8 cellular contexts compared by ENCODE assay signal in genomic region chr3:9793161-9793781, GRCh38. TPM values are rescaled to one million over a fixed set of nuclear protein-coding genes. Genes with fewer than 3 reads are reported as not detected.
A peak's percentile ranks its signal among the peaks of the same experiment; 100 is the strongest.
DNase-seq lines count a peak whose midpoint lies in the region; ATAC-seq and TF ChIP-seq lines count a peak whose summit lies in the region.

No MANE protein-coding gene starts in this region.

- peak overlapping the region; percentile 94 for H3K4me3 Mint-ChIP-seq in chondrocyte (ENCODE audit: unreplicated experiment)

- no peaks in the 10 kb centered on the region for H3K9me3 Mint-ChIP-seq in chondrocyte (ENCODE audit: low read depth)

- H3K27ac Mint-ChIP-seq in chondrocyte (ENCODE audit: unreplicated experiment) = peak overlapping the region; percentile 100

- peaks cover 38% of the 10 kb centered on the region for H3K4me1 Mint-ChIP-seq in chondrocyte (ENCODE audit: low read depth)

- TF ChIP-seq POLR2A in lower leg skin (IDR thresholded peaks at IDR 0.05) (no peak), thyroid gland (IDR thresholded peaks at IDR 0.05) (no peak)

- H3K27me3 Mint-ChIP-seq in chondrocyte (ENCODE audit: low read depth) = no peaks in the 10 kb centered on the region

- TF ChIP-seq CTCF in RWPE2 (IDR thresholded peaks at IDR 0.05; ENCODE audit: poor library complexity, severe bottlenecking) (no peak), chondrocyte (IDR thresholded peaks at IDR 0.05) (peak; percentile 26), lower leg skin (IDR thresholded peaks at IDR 0.05) (no peak), thyroid gland (IDR thresholded peaks at IDR 0.05) (peak in 1 of 6 experiments; percentile 5)

- DNase-seq in AG20443 (ENCODE audit: low spot score) (peak; percentile 51), RWPE2 (ENCODE audit: low spot score) (no peak), chondrocyte (ENCODE audit: low spot score) (no peak), lower leg skin (ENCODE audit: low spot score in 2 of 2) (peak in 1 of 2 donors; percentile 46), thyroid gland (no peak), H4 (ENCODE audit: low spot score) (no peak)

- no peaks in the 10 kb centered on the region for H3K9me3 ChIP-seq in RWPE2 (ENCODE audit: severe bottlenecking)
- H3K9me3 ChIP-seq in thyroid gland = no peaks in the 10 kb centered on the region

- H3K4me3 ChIP-seq in RWPE2 (ENCODE audit: severe bottlenecking) (peak overlapping the region; percentile 72), lower leg skin (ENCODE audit: low read depth, poor library complexity, severe bottlenecking) (peak overlapping the region; percentile 99), thyroid gland (replicated peaks in 1 of 3) (peak overlapping the region; percentile 64 to 93 (median 92))

- H3K27ac ChIP-seq in RWPE2 (ENCODE audit: poor library complexity, severe bottlenecking) (peak overlapping the region; percentile 70), thyroid gland (peak overlapping the region; percentile 91 to 98 (median 91))

- WGBS in lower leg skin, 2 donors = 0 to 3% methylated on average over 22 to 23 of the region's 23 CpGs
- 1 to 3% methylated on average over 20 of the region's 23 CpGs for WGBS in thyroid gland, 2 donors

- ATAC-seq in GM21737 (IDR thresholded peaks at IDR 0.05; ENCODE audit: unreplicated experiment) (peak; percentile 10), RWPE2 (ENCODE audit: low read depth) (peak; percentile 34), GM18873 (IDR thresholded peaks at IDR 0.05; ENCODE audit: low FRiP score, unreplicated experiment) (no peak)

- no peaks in the 10 kb centered on the region for H3K27me3 ChIP-seq in RWPE2 (ENCODE audit: insufficient read depth, poor library complexity, severe bottlenecking)
- H3K27me3 ChIP-seq in thyroid gland = no peaks in the 10 kb centered on the region

- H3K36me3 ChIP-seq in RWPE2 (ENCODE audit: low read depth) (peaks cover 46% of the 10 kb centered on the region), thyroid gland (peaks cover 14 to 15% of the 10 kb centered on the region in 2 donors)

- intact Hi-C loops in lower leg skin (cut with DNase I; ENCODE audit: low total_unique reads) (no loop called here), thyroid gland (cut with DNase I) (loop anchor here (10.0 kb wide), 1 partner anchor 138 kb away; no protein-coding TSS in a partner anchor)

- peaks cover 2% of the 10 kb centered on the region for H3K4me1 ChIP-seq in RWPE2 (ENCODE audit: insufficient read depth, poor library complexity, severe bottlenecking)
- H3K4me1 ChIP-seq in thyroid gland = peaks cover 12 to 25% of the 10 kb centered on the region in 2 donors

- H3K36me3 Mint-ChIP-seq in chondrocyte (ENCODE audit: low read depth) = peaks cover 19% of the 10 kb centered on the region

RNA-seq across cellular contexts. Expression of gene ARPC4, which starts 0.4 kb away (rescaled TPM):
- total RNA-seq in chondrocyte (150 to 179 TPM (median 177 TPM) in 3 replicates), lower leg skin (100 to 1,000 TPM in 3 of 4 donors, 10 to 100 TPM in 1; 89.6 to 151 (median 107) TPM), thyroid gland (100 to 1,000 TPM; 155 to 232 (median 187) TPM)
- 227 and 296 TPM in 2 replicates for total RNA-seq in H4 (2014; rRNA removed; shearing (Covaris generic))

RNA-seq across cellular contexts. Expression of gene TADA3, which starts 1.0 kb away (rescaled TPM):
- total RNA-seq in chondrocyte = 42.2 to 69.9 TPM (median 69.6 TPM) in 3 replicates
- 10 to 100 TPM; 42.1 to 53.2 (median 47.0) TPM for total RNA-seq in lower leg skin
- total RNA-seq in thyroid gland = 10 to 100 TPM; 64.2 to 93.3 (median 83.3) TPM
- total RNA-seq in H4 (2014; rRNA removed; shearing (Covaris generic)) = 81.5 and 95.9 TPM in 2 replicates

RNA-seq across cellular contexts. Expression of gene TTLL3, which starts 16.8 kb away (rescaled TPM):
- total RNA-seq in chondrocyte (31.5 to 44.9 TPM (median 38.7 TPM) in 3 replicates), lower leg skin (10 to 100 TPM; 34.9 to 93.9 (median 54.3) TPM), thyroid gland (10 to 100 TPM; 39.0 to 64.6 (median 56.9) TPM)
- total RNA-seq in H4 (2014; rRNA removed; shearing (Covaris generic)) = 4.4 and 5.4 TPM in 2 replicates

RNA-seq across cellular contexts. Expression of gene CAMK1, which starts 23.5 kb away (rescaled TPM):
- total RNA-seq in chondrocyte = 9.7 to 20.9 TPM (median 19.3 TPM) in 3 replicates
- 10 to 100 TPM in 1 of 4 donors, 1 to 10 TPM in 3; 3.1 to 10.1 (median 9.4) TPM for total RNA-seq in lower leg skin
- total RNA-seq in thyroid gland = 10 to 100 TPM; 32.1 to 44.8 (median 35.9) TPM
- 4.9 and 16.6 TPM in 2 replicates for total RNA-seq in H4 (2014; rRNA removed; shearing (Covaris generic))

RNA-seq across cellular contexts. Expression of gene OGG1, which starts 43.5 kb away (rescaled TPM):
- 23.8 to 26.7 TPM (median 24.2 TPM) in 3 replicates for total RNA-seq in chondrocyte
- 10 to 100 TPM in 3 of 4 donors, 1 to 10 TPM in 1; 7.9 to 27.2 (median 17.4) TPM for total RNA-seq in lower leg skin
- total RNA-seq in thyroid gland = 10 to 100 TPM; 23.7 to 46.6 (median 30.3) TPM
- total RNA-seq in H4 (2014; rRNA removed; shearing (Covaris generic)) = 12.9 and 13.0 TPM in 2 replicates
